1 cellular context compared by ENCODE assay signal in genomic region chr10:114400091-114400490, GRCh38.
TF ChIP-seq lines count a peak whose summit lies in the region.

No MANE protein-coding gene starts in this region.

TF ChIP-seq in GM12878, 131 proteins besides CTCF, POLR2A, EP300 and RAD21 (continued from another document):
- TF ChIP-seq ATF2 (IDR thresholded peaks at IDR 0.05; ENCODE audit: low read length) (peak; percentile 15; the same call in 1 of the 2 replicates), KLF5 (IDR thresholded peaks at IDR 0.05; ENCODE audit: partially characterized antibody) (no peak), ZNF207 (IDR thresholded peaks at IDR 0.05; ENCODE audit: borderline replicate concordance) (no peak)
